In genomic region chr16:85052536-85052935, GRCh38 we compare ENCODE assay signal across 27 cellular contexts. TPM values are rescaled to one million over a fixed set of nuclear protein-coding genes. Genes with fewer than 3 reads are reported as not detected.
"Had no signal": no experiment of that assay in that cellular context is flagged by ENCODE, and none has a peak within 500 bp of the region (broad histone marks: within the 10 kb centered on the region; RNA-seq: fewer than 3 reads in every experiment).

No MANE protein-coding gene starts in this region.

- ATAC-seq: activated CD8-positive, alpha-beta T cell treated with anti-CD3 and anti-CD28 coated beads, Interleukin-2, amount 10 ng/mL, durations not matched to agents 7 days and 5 days; foreskin keratinocyte; heart left ventricle; pancreas had no signal

- H3K27me3 ChIP-seq: esophagus squamous epithelium, foreskin keratinocyte, heart left ventricle, neural progenitor cell, pancreas, thyroid gland had no signal

- H3K36me3 ChIP-seq: heart left ventricle, left ventricle myocardium inferior, neural progenitor cell, pancreas, thyroid gland had no signal

- H3K9me3 ChIP-seq: esophagus squamous epithelium, heart left ventricle, left ventricle myocardium inferior, pancreas, thyroid gland had no signal

- H3K27ac Mint-ChIP-seq: activated CD8-positive, alpha-beta T cell treated with anti-CD3 and anti-CD28 coated beads, Interleukin-2, amount 10 ng/mL, durations not matched to agents 7 days and 5 days; activated naive CD8-positive, alpha-beta T cell treated with anti-CD3 and anti-CD28 coated beads, Interleukin-2, amount 10 ng/mL, durations not matched to agents 7 days and 5 days; activated T-cell treated with anti-CD3 and anti-CD28 coated beads, Interleukin-2, amount 50 U/mL, for 24 hours; activated T-helper 2 cell treated with anti-CD3 and anti-CD28 coated beads, Interferon-gamma antibody, Interleukin-2, Interleukin-4, amounts not matched to agents 10 μg/mL and 5 μg/mL and 100 μg/mL, durations not matched to agents 14 hours and 24 hours and 36 hours; dendritic cell treated with granulocyte-macrophage colony-stimulating factor and Interleukin-4, amounts not matched to agents 40 ng/mL and 50 ng/mL, for 4 days; memory B cell; neural progenitor cell had no signal

- H3K4me1 ChIP-seq: foreskin keratinocyte had no signal

- H3K36me3 Mint-ChIP-seq: activated naive CD8-positive, alpha-beta T cell treated with anti-CD3 and anti-CD28 coated beads, Interleukin-2, amount 10 ng/mL, durations not matched to agents 7 days and 5 days; memory B cell had no signal

- H3K9me3 Mint-ChIP-seq: activated naive CD8-positive, alpha-beta T cell treated with anti-CD3 and anti-CD28 coated beads, Interleukin-2, amount 10 ng/mL, durations not matched to agents 7 days and 5 days; activated T-cell treated with anti-CD3 and anti-CD28 coated beads, Interleukin-2, amount 50 U/mL, for 24 hours; activated T-helper 2 cell treated with anti-CD3 and anti-CD28 coated beads, Interferon-gamma antibody, Interleukin-2, Interleukin-4, amounts not matched to agents 10 μg/mL and 5 μg/mL and 100 μg/mL, durations not matched to agents 14 hours and 24 hours and 36 hours; dendritic cell treated with granulocyte-macrophage colony-stimulating factor and Interleukin-4, amounts not matched to agents 40 ng/mL and 50 ng/mL, for 4 days; memory B cell; neural progenitor cell had no signal

- H3K4me3 Mint-ChIP-seq: activated CD4-positive, alpha-beta T cell treated with anti-CD3 and anti-CD28 coated beads, Interleukin-2, amount 10 ng/mL, durations not matched to agents 7 days and 5 days; activated CD8-positive, alpha-beta T cell treated with anti-CD3 and anti-CD28 coated beads, Interleukin-2, amount 10 ng/mL, durations not matched to agents 7 days and 5 days; activated naive CD8-positive, alpha-beta T cell treated with anti-CD3 and anti-CD28 coated beads, Interleukin-2, amount 10 ng/mL, durations not matched to agents 7 days and 5 days; activated T-cell treated with anti-CD3 and anti-CD28 coated beads, Interleukin-2, amount 50 U/mL, for 24 hours; dendritic cell treated with granulocyte-macrophage colony-stimulating factor and Interleukin-4, amounts not matched to agents 40 ng/mL and 50 ng/mL, for 4 days; memory B cell; neural progenitor cell had no signal

- DNase-seq: activated CD4-positive, alpha-beta T cell treated with anti-CD3 and anti-CD28 coated beads, Interleukin-2, amount 10 ng/mL, durations not matched to agents 7 days and 5 days; activated CD8-positive, alpha-beta T cell treated with anti-CD3 and anti-CD28 coated beads, Interleukin-2, amount 10 ng/mL, durations not matched to agents 7 days and 5 days; activated naive CD4-positive, alpha-beta T cell treated with Interleukin-2 at 50 U/mL for 16 hours; activated naive CD8-positive, alpha-beta T cell treated with anti-CD3 and anti-CD28 coated beads, Interleukin-2, amount 10 ng/mL, durations not matched to agents 7 days and 5 days; activated T-cell treated with anti-CD3 and anti-CD28 coated beads, Interleukin-2, amount 50 U/mL, for 24 hours; cerebellar nuclear complex; effector CD8-positive, alpha-beta T cell; esophagus squamous epithelium; foreskin keratinocyte; heart left ventricle; left ventricle myocardium inferior; pancreas; stimulated activated CD4-positive, alpha-beta T cell treated with anti-CD3 and anti-CD28 coated beads, Interleukin-12 subunit alpha, Interleukin-12 subunit beta, amount 100 ng/mL, for 4 hours; stimulated activated CD4-positive, alpha-beta T cell treated with anti-CD3 and anti-CD28 coated beads, Interleukin-1b, Interleukin-23, amount 100 ng/mL, for 48 hours; stimulated activated naive CD4-positive, alpha-beta T cell treated with Interleukin-2 at 50 U/mL for 16 hours; thyroid gland had no signal

- H3K27me3 Mint-ChIP-seq: activated CD4-positive, alpha-beta T cell treated with anti-CD3 and anti-CD28 coated beads, Interleukin-2, amount 10 ng/mL, durations not matched to agents 7 days and 5 days; activated naive CD8-positive, alpha-beta T cell treated with anti-CD3 and anti-CD28 coated beads, Interleukin-2, amount 10 ng/mL, durations not matched to agents 7 days and 5 days; activated T-cell treated with anti-CD3 and anti-CD28 coated beads, Interleukin-2, amount 50 U/mL, for 24 hours; dendritic cell treated with granulocyte-macrophage colony-stimulating factor and Interleukin-4, amounts not matched to agents 40 ng/mL and 50 ng/mL, for 4 days had no signal

- H3K27ac ChIP-seq: esophagus squamous epithelium, foreskin keratinocyte, heart left ventricle, left ventricle myocardium inferior, neural progenitor cell, pancreas, thyroid gland had no signal

- H3K4me3 ChIP-seq: esophagus squamous epithelium, heart left ventricle, left ventricle myocardium inferior, neural progenitor cell, pancreas, thyroid gland had no signal

RNA-seq across cellular contexts. Expression of gene CIBAR2, which starts 59.7 kb away (rescaled TPM):
- total RNA-seq: activated CD4-positive, alpha-beta T cell treated with anti-CD3 and anti-CD28 coated beads, Interleukin-2, amount 10 ng/mL, durations not matched to agents 7 days and 5 days; activated CD8-positive, alpha-beta T cell treated with anti-CD3 and anti-CD28 coated beads, Interleukin-2, amount 10 ng/mL, durations not matched to agents 7 days and 5 days; activated naive CD8-positive, alpha-beta T cell treated with anti-CD3 and anti-CD28 coated beads, Interleukin-2, amount 10 ng/mL, durations not matched to agents 7 days and 5 days; activated T-helper 2 cell treated with anti-CD3 and anti-CD28 coated beads, Interferon-gamma antibody, Interleukin-2, Interleukin-4, amounts not matched to agents 10 μg/mL and 5 μg/mL and 100 μg/mL, durations not matched to agents 14 hours and 24 hours and 36 hours; bronchial epithelial cell; endothelial cell of umbilical vein; esophagus squamous epithelium; foreskin keratinocyte; heart left ventricle; kidney epithelial cell; left ventricle myocardium inferior; mononuclear cell; pancreas; subcutaneous adipose tissue; T-helper 1 cell treated with Interleukin-12 subunit alpha and Interleukin-12 subunit beta and Interleukin-4 antibody, amounts not matched to agents 30 ng/mL and 1 ng/mL, for 36 hours; thyroid gland; urinary bladder had no signal
